9 cellular contexts compared by ENCODE assay signal in the genomic region with DNA sequence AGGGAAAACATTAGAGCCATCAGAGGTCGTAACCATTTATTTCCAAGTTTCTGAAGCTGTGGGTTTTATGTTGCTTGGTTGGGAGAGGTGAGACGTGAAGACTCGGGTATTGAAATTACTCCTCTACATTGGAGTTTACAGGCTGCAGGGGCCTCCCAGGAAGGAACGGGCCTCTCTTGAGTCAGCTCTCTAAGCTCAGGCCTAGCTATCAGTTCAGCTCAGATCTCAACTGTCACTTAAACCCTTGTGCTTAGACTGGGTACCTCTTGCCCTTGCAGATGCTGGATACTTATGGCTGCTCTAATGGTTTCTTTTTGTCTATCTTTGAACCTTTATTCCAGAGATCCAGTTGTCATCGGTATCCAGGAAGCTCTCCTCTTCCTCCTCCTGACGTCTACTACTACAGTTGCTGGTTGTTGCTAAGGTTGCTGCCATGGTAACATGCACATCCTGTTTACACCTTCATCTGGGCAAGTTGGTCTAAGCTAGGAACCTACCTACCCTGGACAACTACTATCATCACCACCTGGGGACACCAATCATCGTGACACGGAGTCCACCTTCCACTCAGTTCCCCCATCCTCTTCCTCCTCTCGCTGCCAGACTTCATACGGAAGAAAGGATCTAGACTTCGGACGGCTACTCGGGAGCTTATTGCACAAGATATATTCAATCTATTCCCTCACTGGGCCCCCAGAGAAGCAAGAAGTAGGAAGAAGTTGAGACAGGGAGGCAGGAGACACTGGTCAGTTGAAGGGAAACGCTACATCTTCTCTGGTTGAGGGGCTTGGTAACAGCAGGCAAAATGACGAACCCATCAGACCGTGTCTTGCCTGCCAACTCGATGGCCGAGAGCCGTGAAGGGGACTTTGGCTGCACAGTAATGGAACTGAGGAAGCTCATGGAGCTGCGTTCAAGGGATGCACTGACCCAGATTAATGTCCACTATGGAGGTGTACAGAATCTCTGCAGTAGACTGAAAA. TPM values are rescaled to one million over a fixed set of nuclear protein-coding genes. Genes with fewer than 3 reads are reported as not detected.
A peak's percentile ranks its signal among the peaks of the same experiment; 100 is the strongest.
DNase-seq lines count a peak whose midpoint lies in the region; ATAC-seq, FAIRE-seq and TF ChIP-seq lines count a peak whose summit lies in the region.
"Had no signal": no experiment of that assay in that cellular context is flagged by ENCODE, and none has a peak within 500 bp of the region (broad histone marks: within the 10 kb centered on the region; RNA-seq: fewer than 3 reads in every experiment).

No MANE protein-coding gene starts in this region.

- intact Hi-C loops in transverse colon (cut with DNase I; ENCODE audit: low total_unique reads): no loop called here
- intact Hi-C loops in posterior cingulate gyrus (cut with DNase I): no loop called here

- H3K9me3 ChIP-seq in keratinocyte (ENCODE audit: control insufficient read depth, low read depth, low read length) (no peaks in the 10 kb centered on the region), transverse colon (no peaks in the 10 kb centered on the region)

- dilution Hi-C loops in keratinocyte (cut with MboI; ENCODE audit: extremely low pct_ligation_motif_present, low sequenced_read_pairs): no loop called here

- DNase-seq in activated CD8-positive, alpha-beta memory T cell treated with anti-CD3 and anti-CD28 coated beads, Interleukin-2, amount 50 U/mL, for 1 hour (ENCODE audit: extremely low read depth): peak; percentile 40
- DNase-seq in activated CD8-positive, alpha-beta memory T cell treated with anti-CD3 and anti-CD28 coated beads for 24 hours: no peak
- DNase-seq in activated T-cell treated with anti-CD3 and anti-CD28 coated beads for 24 hours (ENCODE audit: low read depth) (peak; percentile 45), keratinocyte (ENCODE audit: low read depth, low spot score) (no peak), transverse colon (peak; percentile 25), posterior cingulate gyrus (no peak), globus pallidus (ENCODE audit: low spot score) (no peak)
- DNase-seq: COR-L47 had no signal

- FAIRE-seq in keratinocyte (lab: Jason Lieb, UNC): peak; percentile 23

- H2AFZ ChIP-seq in keratinocyte (ENCODE audit: control insufficient read depth, low read length): no peak overlapping the region

- in situ Hi-C loops in transverse colon (cut with MboI; ENCODE audit: low pct_ligation_motif_present in 1 of 4, low pct_unique_long_range_greater_than_20kb in 1 of 4, low sequenced_read_pairs in 3 of 4): no loop called here

- no peaks in the 10 kb centered on the region for H3K9me1 ChIP-seq in keratinocyte (ENCODE audit: control insufficient read depth, extremely low read depth, insufficient read depth, low read length)

- 74 to 86% methylated on average over 7 to 20 of the region's 20 CpGs for WGBS in transverse colon (ENCODE audit: low coverage in 1 of 2), 2 donors

- no peak overlapping the region for H3K4me3 ChIP-seq in keratinocyte (ENCODE audit: control insufficient read depth in 2 of 3, extremely low read depth in 1 of 3, insufficient read depth in 2 of 3, low read depth in 1 of 3, low read length in 3 of 3)
- H3K4me3 ChIP-seq in transverse colon: no peak overlapping the region

- TF ChIP-seq POLR2A in transverse colon (IDR thresholded peaks at IDR 0.05): no peak

- no peak overlapping the region for H3K27ac ChIP-seq in keratinocyte (ENCODE audit: control insufficient read depth, insufficient read depth, low read length)
- peak overlapping the region; percentile 32 to 61 (median 54) for H3K27ac ChIP-seq in transverse colon

- no peak for ATAC-seq in HG03025 (IDR thresholded peaks at IDR 0.05; ENCODE audit: low FRiP score, unreplicated experiment)

- TF ChIP-seq CTCF in keratinocyte (optimal IDR thresholded peaks at IDR 0.05 in 1 of 3, IDR thresholded peaks at IDR 0.05 in 1 of 3, conservative IDR thresholded peaks at IDR 0.05 in 1 of 3; ENCODE audit: extremely low read depth in 1 of 3, insufficient read depth in 2 of 3, low read length in 3 of 3) (no peak), transverse colon (IDR thresholded peaks at IDR 0.05) (no peak)

- no peak overlapping the region for H3K4me2 ChIP-seq in keratinocyte (ENCODE audit: control insufficient read depth, extremely low read depth, insufficient read depth, low read depth, low read length)

- H3K9ac ChIP-seq in keratinocyte (ENCODE audit: control insufficient read depth, extremely low read depth, insufficient read depth, low read length): no peak overlapping the region

- H3K79me2 ChIP-seq in keratinocyte (ENCODE audit: control insufficient read depth, insufficient read depth, low read length): peaks cover 32% of the 10 kb centered on the region

- no peak for TF ChIP-seq EP300 in transverse colon (IDR thresholded peaks at IDR 0.05; ENCODE audit: low read depth)

- no peaks in the 10 kb centered on the region for H4K20me1 ChIP-seq in keratinocyte (ENCODE audit: control insufficient read depth, extremely low read depth, insufficient read depth, low read length)

- H3K36me3 ChIP-seq in keratinocyte (ENCODE audit: control insufficient read depth in 2 of 2, extremely low read depth in 1 of 2, insufficient read depth in 2 of 2, low read length in 2 of 2): peaks cover 15 to 16% of the 10 kb centered on the region in 2 experiments
- H3K36me3 ChIP-seq in transverse colon: peaks cover 0 to 8% (median 3%) of the 10 kb centered on the region in 4 donors

- no peaks in the 10 kb centered on the region for H3K27me3 ChIP-seq in keratinocyte (ENCODE audit: control insufficient read depth, extremely low read depth, insufficient read depth, low read length)
- no peaks in the 10 kb centered on the region for H3K27me3 ChIP-seq in transverse colon

- H3K4me1 ChIP-seq in keratinocyte (ENCODE audit: control insufficient read depth, extremely low read depth, insufficient read depth, low read length): peaks cover 14% of the 10 kb centered on the region
- H3K4me1 ChIP-seq in transverse colon: peaks cover 0 to 28% (median 18%) of the 10 kb centered on the region in 4 donors

RNA-seq across cellular contexts. Expression of a gene that starts 56.1 kb away (rescaled TPM):
- polyA plus RNA-seq in keratinocyte: 76.9 to 112 TPM (median 84.8 TPM) in 3 replicates
- polyA plus RNA-seq in keratinocyte (2011; ENCODE audit: low read depth): 27.7 TPM
- 26.3 and 45.0 TPM in 2 replicates for polyA plus RNA-seq in keratinocyte (2011; cell fraction: cytosol; rRNA removed)
- polyA plus RNA-seq in keratinocyte (2011; cell fraction: nucleus; rRNA removed): 201 and 208 TPM in 2 replicates
- polyA plus RNA-seq in keratinocyte (2012; ENCODE audit: low replicate concordance): 61.6 and 86.8 TPM in 2 replicates
- polyA minus RNA-seq in keratinocyte: 144 to 335 TPM (median 224 TPM) in 3 replicates
- 83.3 TPM for polyA minus RNA-seq in keratinocyte (2011; cell fraction: cytosol; rRNA and poly(A)+ RNA removed)
- 266 and 461 TPM in 2 replicates for polyA minus RNA-seq in keratinocyte (2011; cell fraction: nucleus; rRNA and poly(A)+ RNA removed)
- total RNA-seq in transverse colon: 100 to 1,000 TPM in 1 of 4 donors, 10 to 100 TPM in 3; 58.4 to 146 (median 79.6) TPM

Comparison
In these comparisons a context has a peak if more than half of its experiments do, and no peak if none do; other contexts are left out.
1. DNase-seq: peak in activated CD8-positive, alpha-beta memory T cell treated with anti-CD3 and anti-CD28 coated beads, Interleukin-2, amount 50 U/mL, for 1 hour (single experiment), activated T-cell treated with anti-CD3 and anti-CD28 coated beads for 24 hours (single experiment) and transverse colon (single experiment); none in activated CD8-positive, alpha-beta memory T cell treated with anti-CD3 and anti-CD28 coated beads for 24 hours (single experiment), keratinocyte (single experiment), posterior cingulate gyrus (0 of 10) and globus pallidus (single experiment).